14 cellular contexts compared by ENCODE assay signal in genomic region chr2:96437512-96437911, GRCh38.
"Had no signal": no experiment of that assay in that cellular context is flagged by ENCODE, and none has a peak within 500 bp of the region (broad histone marks: within the 10 kb centered on the region; RNA-seq: fewer than 3 reads in every experiment).

No MANE protein-coding gene starts in this region.

- H3K27me3 ChIP-seq: testis had no signal

- DNase-seq: activated CD8-positive, alpha-beta T cell treated with anti-CD3 and anti-CD28 coated beads, Interleukin-2, amount 10 ng/mL, durations not matched to agents 7 days and 5 days; brain microvascular endothelial cell; effector memory CD8-positive, alpha-beta T cell; kidney; left ventricle myocardium inferior; mesendoderm; stimulated activated CD4-positive, alpha-beta T cell treated with anti-CD3 and anti-CD28 coated beads, Interleukin-12 subunit alpha, Interleukin-12 subunit beta, amount 100 ng/mL, for 4 hours; stimulated activated naive CD8-positive, alpha-beta T cell treated with anti-CD3 and anti-CD28 coated beads, Interleukin-15, Interleukin-2, amounts not matched to agents 100 U/mL and 50 U/mL, for 24 hours; testis had no signal

- H3K4me3 Mint-ChIP-seq: activated CD8-positive, alpha-beta T cell treated with anti-CD3 and anti-CD28 coated beads, Interleukin-2, amount 10 ng/mL, durations not matched to agents 7 days and 5 days; dendritic cell treated with granulocyte-macrophage colony-stimulating factor and Interleukin-4, amounts not matched to agents 40 ng/mL and 50 ng/mL, for 4 days; effector memory CD8-positive, alpha-beta T cell; neural crest cell had no signal

- H3K4me1 ChIP-seq: gastroesophageal sphincter, left ventricle myocardium inferior, testis had no signal

- H3K4me3 ChIP-seq: gastroesophageal sphincter, left ventricle myocardium inferior, testis had no signal

- H3K27ac ChIP-seq: brain microvascular endothelial cell, epithelial cell of prostate, gastroesophageal sphincter, left ventricle myocardium inferior, testis had no signal

- ATAC-seq: activated CD8-positive, alpha-beta T cell treated with anti-CD3 and anti-CD28 coated beads, Interleukin-2, amount 10 ng/mL, durations not matched to agents 7 days and 5 days; effector memory CD8-positive, alpha-beta T cell; gastroesophageal sphincter; stimulated activated naive CD8-positive, alpha-beta T cell treated with anti-CD3 and anti-CD28 coated beads, Interleukin-15, Interleukin-2, amounts not matched to agents 100 U/mL and 50 U/mL, for 24 hours had no signal

- H3K36me3 ChIP-seq: brain microvascular endothelial cell, gastroesophageal sphincter, left ventricle myocardium inferior had no signal

- H3K27ac Mint-ChIP-seq: activated CD8-positive, alpha-beta T cell treated with anti-CD3 and anti-CD28 coated beads, Interleukin-2, amount 10 ng/mL, durations not matched to agents 7 days and 5 days; activated naive CD4-positive, alpha-beta T cell treated with anti-CD3 and anti-CD28 coated beads, Interleukin-2, amount 50 U/mL, for 72 hours; dendritic cell treated with granulocyte-macrophage colony-stimulating factor and Interleukin-4, amounts not matched to agents 40 ng/mL and 50 ng/mL, for 4 days; effector memory CD8-positive, alpha-beta T cell had no signal

- H3K4me1 Mint-ChIP-seq: neural crest cell had no signal

- H3K9me3 Mint-ChIP-seq: effector memory CD8-positive, alpha-beta T cell had no signal

- H3K9me3 ChIP-seq: gastroesophageal sphincter, left ventricle myocardium inferior, testis had no signal
